6 cellular contexts compared by ENCODE assay signal in the genomic region with DNA sequence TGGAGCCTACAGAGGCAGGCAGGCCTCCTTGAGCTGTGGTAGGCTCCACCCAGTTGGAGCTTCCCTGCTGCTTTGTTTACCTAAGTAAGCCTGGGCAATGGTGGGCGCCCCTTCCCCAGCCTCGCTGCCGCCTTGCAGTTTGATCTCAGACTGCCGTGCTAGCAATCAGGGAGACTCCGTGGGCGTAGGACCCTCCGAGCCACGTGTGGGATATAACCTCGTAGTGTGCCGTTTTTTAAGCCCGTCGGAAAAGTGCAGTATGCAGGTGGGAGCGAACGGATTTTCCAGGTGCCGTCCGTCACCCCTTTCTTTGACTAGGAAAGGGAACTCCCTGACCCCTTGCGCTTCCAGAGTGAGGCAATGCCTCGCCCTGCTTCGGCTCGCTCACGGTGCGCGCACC.
DNase-seq lines count a peak whose midpoint lies in the region; ATAC-seq, FAIRE-seq and TF ChIP-seq lines count a peak whose summit lies in the region.
"Not testable (repeated sequence)": the region's sequence is repeated elsewhere in the genome, so short reads cannot be mapped to it uniquely, and the experiment has no call there.

No MANE protein-coding gene starts in this region.

- H2BK20ac ChIP-seq in H9 (ENCODE audit: low read depth, low read length, poor library complexity, severe bottlenecking) = not testable (repeated sequence)

- peak overlapping the region in 1 of 2 experiments; percentile 65; a peak in 2 of 5 replicates for H3K4me3 Mint-ChIP-seq in H9
- peak overlapping the region; percentile 69 for H3K4me3 Mint-ChIP-seq in WTC11
- H3K4me3 Mint-ChIP-seq in neural crest cell = peak overlapping the region; percentile 23

- no CpG with 5 or more reads among the region's 23 CpGs for WGBS in H9 (ENCODE audit: extremely low coverage, insufficient read length, low lambda C conversion rate)
- WGBS in HepG2 (ENCODE audit: low lambda C conversion rate) = 95% methylated on average over 23 of the region's 23 CpGs

- H3K9me3 ChIP-seq in H9 (ENCODE audit: control insufficient read depth, low read depth, low read length); iPS-15b (ENCODE audit: control insufficient read depth, insufficient read depth, low read length): not testable (repeated sequence)
- peaks cover 12% of the 10 kb centered on the region; the same call in 1 of the 2 replicates for H3K9me3 ChIP-seq in HepG2 (ENCODE audit: low read length)

- TF ChIP-seq POLR2A in HepG2 (IDR thresholded peaks at IDR 0.05; ENCODE audit: insufficient read depth in 1 of 2, low read depth in 2 of 2, low read length in 2 of 2) = not testable (repeated sequence)

- H4K20me1 ChIP-seq in H9 (ENCODE audit: control insufficient read depth, insufficient read depth, insufficient read length); HepG2 (ENCODE audit: insufficient read depth, low read length): not testable (repeated sequence)

- H3K14ac ChIP-seq in H9 (ENCODE audit: insufficient read depth, low read length) = not testable (repeated sequence)

- peaks cover 5 to 14% of the 10 kb centered on the region in 2 experiments; a peak in 3 of 5 replicates for H3K9me3 Mint-ChIP-seq in H9
- H3K9me3 Mint-ChIP-seq in WTC11 = peaks cover 16% of the 10 kb centered on the region
- not testable (repeated sequence) for H3K9me3 Mint-ChIP-seq in neural crest cell

- not testable (repeated sequence) for H3T11ph ChIP-seq in H9 (ENCODE audit: low read length)

- not testable (repeated sequence) for H2BK120ac ChIP-seq in H9 (ENCODE audit: low read depth, low read length, poor library complexity, severe bottlenecking)

- not testable (repeated sequence) for FAIRE-seq in HepG2 (lab: Jason Lieb, UNC)

- peak overlapping the region in 1 of 3 experiments; percentile 83; a peak in 2 of 7 replicates for H3K27ac Mint-ChIP-seq in H9
- not testable (repeated sequence) for H3K27ac Mint-ChIP-seq in WTC11; neural crest cell (ENCODE audit: unreplicated experiment)

- H3K27me3 ChIP-seq in H9 (ENCODE audit: insufficient read depth, low read length); iPS-15b (ENCODE audit: control insufficient read depth, insufficient read depth, low read length); HepG2 (ENCODE audit: control insufficient read depth in 1 of 2, insufficient read depth in 2 of 2, low read length in 2 of 2): not testable (repeated sequence)

- not testable (repeated sequence) for H2BK12ac ChIP-seq in H9 (ENCODE audit: insufficient read length, low read depth, low read length)

- in situ Hi-C loops in HepG2 (cut with HindIII; ENCODE audit: extremely low pct_ligation_motif_present, low pct_unique_long_range_greater_than_20kb) = not testable (repeated sequence)

- H4K5ac ChIP-seq in H9 (ENCODE audit: insufficient read length, low read depth, low read length) = not testable (repeated sequence)

- not testable (repeated sequence) for TF ChIP-seq RAD21 in HepG2 (CRISPR knock-in tag; IDR thresholded peaks at IDR 0.05)

- H2AFZ ChIP-seq in H9 (ENCODE audit: low read length); HepG2 (ENCODE audit: low read length): not testable (repeated sequence)

- H3K4me1 Mint-ChIP-seq in H9, WTC11, neural crest cell: not testable (repeated sequence)

- intact Hi-C loops in HepG2 (cut with micrococcal nuclease; ENCODE audit: unreplicated experiment) = not testable (repeated sequence)

- CTCF ChIA-PET in WTC11 (lab: Charles Lee); HepG2 (lab: Yijun Ruan, JAX; ENCODE audit: low intra/inter-chr PET ratio, low total read pairs): not testable (repeated sequence)

- not testable (repeated sequence) for TF ChIP-seq CTCF in H9 (conservative IDR thresholded peaks at IDR 0.05); WTC11 (IDR thresholded peaks at IDR 0.05); HepG2 (CRISPR knock-in tag; IDR thresholded peaks at IDR 0.05); neural crest cell (conservative IDR thresholded peaks at IDR 0.05)

- H3K79me2 ChIP-seq in H9 (ENCODE audit: insufficient read depth, low read length); HepG2 (ENCODE audit: insufficient read depth, low read length): not testable (repeated sequence)

- not testable (repeated sequence) for H3K9ac ChIP-seq in H9 (ENCODE audit: extremely low read depth, insufficient read length, low read length); iPS-15b (ENCODE audit: low read depth, low read length); HepG2 (ENCODE audit: insufficient read depth, low read depth, low read length)

- not testable (repeated sequence) for H2AK5ac ChIP-seq in H9 (ENCODE audit: insufficient read length, low read length)

- peak; percentile 30 for DNase-seq in ELF-1 (ENCODE audit: low read depth, low spot score)
- DNase-seq in H9 = peak; percentile 33
- peak; percentile 32 for DNase-seq in WTC11 (ENCODE audit: low spot score)
- not testable (repeated sequence) for DNase-seq in HepG2 (ENCODE audit: low spot score); neural crest cell (ENCODE audit: low read depth, low spot score)

- H3K27me3 Mint-ChIP-seq in H9 (ENCODE audit: low read depth); WTC11 (ENCODE audit: low read depth); neural crest cell (ENCODE audit: low read depth): not testable (repeated sequence)

- not testable (repeated sequence) for H3K36me3 ChIP-seq in iPS-15b (ENCODE audit: control insufficient read depth, insufficient read depth, low read length); HepG2 (replicated peaks in 1 of 2; ENCODE audit: control insufficient read depth in 1 of 2, insufficient read depth in 2 of 2, low read length in 2 of 2)

- not testable (repeated sequence) for H4K91ac ChIP-seq in H9 (ENCODE audit: insufficient read length, low read depth, low read length)

- not testable (repeated sequence) for H4K8ac ChIP-seq in H9 (replicated peaks; ENCODE audit: insufficient read length, low read depth, low read length)

- H3K79me1 ChIP-seq in H9 (ENCODE audit: insufficient read depth, low read depth, low read length, poor library complexity, severe bottlenecking) = not testable (repeated sequence)

- H3K4ac ChIP-seq in H9 (ENCODE audit: low read depth, low read length) = not testable (repeated sequence)

- not testable (repeated sequence) for TF ChIP-seq EP300 in HepG2 (IDR thresholded peaks at IDR 0.05; ENCODE audit: low read depth in 2 of 2, low read length in 2 of 2); HepG2 (CRISPR knock-in tag; IDR thresholded peaks at IDR 0.05; ENCODE audit: borderline replicate concordance)

- H2BK5ac ChIP-seq in H9 (ENCODE audit: insufficient read length, low read length) = not testable (repeated sequence)

- not testable (repeated sequence) for H3K56ac ChIP-seq in H9 (ENCODE audit: insufficient read length, low read depth, low read length)

- not testable (repeated sequence) for ATAC-seq in WTC11, HepG2

- H2BK15ac ChIP-seq in H9 (ENCODE audit: low read depth, low read length) = not testable (repeated sequence)

- not testable (repeated sequence) for BruUV-seq in HepG2 (replicated peaks; lab: Mats Ljungman, UMichigan)

- H3K27ac ChIP-seq in H9 (ENCODE audit: insufficient read length, low read depth, low read length); HepG2 (ENCODE audit: extremely low read length, insufficient read depth, low read length): not testable (repeated sequence)

- H3K4me3 ChIP-seq in iPS-15b (ENCODE audit: low read depth, low read length) = peak overlapping the region; percentile 35
- H3K4me3 ChIP-seq in HepG2 (replicated peaks in 1 of 3; ENCODE audit: insufficient read depth in 1 of 3, low read depth in 2 of 3, low read length in 3 of 3) = not testable (repeated sequence)

- POLR2A ChIA-PET in WTC11 (lab: Charles Lee); HepG2 (lab: Yijun Ruan, JAX): not testable (repeated sequence)

- H3K36me3 Mint-ChIP-seq in H9 (ENCODE audit: insufficient read depth in 1 of 3, low read depth in 3 of 3); WTC11; neural crest cell (ENCODE audit: low read depth): not testable (repeated sequence)

- H3K4me1 ChIP-seq in H9 (ENCODE audit: insufficient read depth, low read length); iPS-15b (ENCODE audit: control insufficient read depth, insufficient read depth, low read length); HepG2 (ENCODE audit: insufficient read depth, low read length): not testable (repeated sequence)

- not testable (repeated sequence) for H3K4me2 ChIP-seq in H9 (ENCODE audit: insufficient read depth, insufficient read length, low read length); HepG2 (ENCODE audit: low read depth, low read length)

- not testable (repeated sequence) for H3K23me2 ChIP-seq in H9 (ENCODE audit: insufficient read length, low read depth, low read length, poor library complexity, severe bottlenecking)

- not testable (repeated sequence) for H3K23ac ChIP-seq in H9 (ENCODE audit: insufficient read length, low read depth, low read length)

- H3K18ac ChIP-seq in H9 (ENCODE audit: insufficient read length, low read depth, low read length) = not testable (repeated sequence)
